1 cellular context compared by ENCODE assay signal in genomic region chr4:137531121-137531520, GRCh38.
TF ChIP-seq lines count a peak whose summit lies in the region.

No MANE protein-coding gene starts in this region.

TF ChIP-seq in HepG2, 621 proteins besides CTCF, POLR2A, EP300 and RAD21:
- TF ChIP-seq NR2F6 (IDR thresholded peaks at IDR 0.05) (no peak), NR2F6 (CRISPR knock-in tag; IDR thresholded peaks at IDR 0.05) (no peak), ZFP36 (IDR thresholded peaks at IDR 0.05; ENCODE audit: borderline replicate concordance, low read depth, low read length, partially characterized antibody) (no peak), PLSCR1 (CRISPR knock-in tag; IDR thresholded peaks at IDR 0.05; ENCODE audit: borderline replicate concordance) (no peak), GFI1 (CRISPR knock-in tag; IDR thresholded peaks at IDR 0.05; ENCODE audit: borderline replicate concordance) (no peak), EHMT2 (IDR thresholded peaks at IDR 0.05; ENCODE audit: borderline replicate concordance, low read depth, low read length) (no peak), AHR (CRISPR knock-in tag; IDR thresholded peaks at IDR 0.05) (no peak), ATF1 (CRISPR knock-in tag; IDR thresholded peaks at IDR 0.05) (no peak), ATF7 (IDR thresholded peaks at IDR 0.05) (no peak), ATF7 (CRISPR knock-in tag; IDR thresholded peaks at IDR 0.05) (no peak)
